ENCODE assay signal across 1 cellular context in genomic region chr7:101251871-101252659, GRCh38.
TF ChIP-seq lines count a peak whose summit lies in the region.

No MANE protein-coding gene starts in this region.

TF ChIP-seq in HepG2, 621 proteins besides CTCF, POLR2A, EP300 and RAD21 (continued from another document):
- TF ChIP-seq CHD2 (IDR thresholded peaks at IDR 0.05; ENCODE audit: low read depth, low read length), result peak; percentile 33; the same call in 1 of the 2 replicates
- peak; percentile 72 for TF ChIP-seq ZNF350 (CRISPR knock-in tag; IDR thresholded peaks at IDR 0.05; ENCODE audit: borderline replicate concordance, low read depth)
- TF ChIP-seq ZNF546 (CRISPR knock-in tag; conservative IDR thresholded peaks at IDR 0.05), result no peak
- TF ChIP-seq HNF1B (CRISPR knock-in tag; IDR thresholded peaks at IDR 0.05), result peak; percentile 55; the same call in 1 of the 2 replicates
- peak; percentile 34; the same call in 1 of the 2 replicates for TF ChIP-seq MNT (IDR thresholded peaks at IDR 0.05)
- no peak for TF ChIP-seq RARA (CRISPR knock-in tag; IDR thresholded peaks at IDR 0.05)
- TF ChIP-seq ATF4 (CRISPR knock-in tag; IDR thresholded peaks at IDR 0.05), result peak in 1 of 2 experiments; percentile 47; a peak in 1 of 4 replicates
- TF ChIP-seq ZNF275 (CRISPR knock-in tag; IDR thresholded peaks at IDR 0.05; ENCODE audit: borderline replicate concordance), result 0 out of 2 replicates have a peak, but pooled peaks have one; percentile 22
- no peak for TF ChIP-seq ARHGAP35 (CRISPR knock-in tag; IDR thresholded peaks at IDR 0.05; ENCODE audit: borderline replicate concordance)
